Comparison of ENCODE assay signal across 1 cellular context in the genomic region with DNA sequence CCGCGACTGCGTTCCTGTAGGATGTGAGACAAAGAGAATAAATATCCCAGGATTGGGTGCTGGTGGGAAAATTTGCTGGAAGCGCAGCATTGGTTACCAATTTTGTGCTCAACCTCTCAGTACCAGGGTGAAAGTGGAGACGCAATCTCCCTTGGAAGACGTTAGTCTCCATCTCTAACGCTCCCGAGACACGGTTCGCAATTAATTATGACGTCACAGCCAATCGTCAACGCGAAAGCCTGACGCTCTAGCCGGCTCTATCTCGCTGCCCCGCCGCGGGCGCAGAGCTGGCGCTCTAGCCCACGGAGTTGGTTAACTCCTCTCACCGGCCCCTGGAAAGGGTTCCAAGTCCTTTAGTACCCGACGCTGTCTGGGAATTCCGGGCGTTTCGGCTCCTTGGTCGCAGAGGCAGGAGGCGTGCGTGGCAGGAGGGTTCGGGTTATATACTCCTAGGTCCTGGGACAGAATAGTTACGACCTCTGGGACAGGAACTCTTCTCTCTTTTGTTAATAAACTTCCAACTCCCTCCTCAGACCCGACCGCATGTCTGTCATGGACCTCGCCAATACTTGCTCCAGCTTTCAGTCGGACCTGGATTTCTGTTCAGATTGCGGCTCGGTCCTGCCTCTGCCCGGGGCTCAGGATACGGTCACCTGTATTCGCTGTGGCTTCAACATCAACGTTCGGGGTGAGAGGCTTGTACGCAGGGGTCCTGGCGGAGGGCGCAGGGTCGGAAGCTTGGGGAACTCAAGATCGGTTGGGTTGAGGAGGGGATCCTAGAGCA.
TF ChIP-seq lines count a peak whose summit lies in the region.

A gene with protein sequence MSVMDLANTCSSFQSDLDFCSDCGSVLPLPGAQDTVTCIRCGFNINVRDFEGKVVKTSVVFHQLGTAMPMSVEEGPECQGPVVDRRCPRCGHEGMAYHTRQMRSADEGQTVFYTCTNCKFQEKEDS (plus strand): TSS at position 284 of the 784 bp plus-strand sequence. CDS start 260 bp downstream, at position 544.

TF ChIP-seq in K562, 482 proteins besides CTCF, POLR2A, EP300 and RAD21 (continued from another document and continues in another):
- 0 out of 2 replicates have a peak, but pooled peaks have one; percentile 11 for TF ChIP-seq PHB2 (IDR thresholded peaks at IDR 0.05; ENCODE audit: low read depth)
- no peak for TF ChIP-seq ELF4 (CRISPR knock-in tag; IDR thresholded peaks at IDR 0.05)
- TF ChIP-seq, protein P1, sequence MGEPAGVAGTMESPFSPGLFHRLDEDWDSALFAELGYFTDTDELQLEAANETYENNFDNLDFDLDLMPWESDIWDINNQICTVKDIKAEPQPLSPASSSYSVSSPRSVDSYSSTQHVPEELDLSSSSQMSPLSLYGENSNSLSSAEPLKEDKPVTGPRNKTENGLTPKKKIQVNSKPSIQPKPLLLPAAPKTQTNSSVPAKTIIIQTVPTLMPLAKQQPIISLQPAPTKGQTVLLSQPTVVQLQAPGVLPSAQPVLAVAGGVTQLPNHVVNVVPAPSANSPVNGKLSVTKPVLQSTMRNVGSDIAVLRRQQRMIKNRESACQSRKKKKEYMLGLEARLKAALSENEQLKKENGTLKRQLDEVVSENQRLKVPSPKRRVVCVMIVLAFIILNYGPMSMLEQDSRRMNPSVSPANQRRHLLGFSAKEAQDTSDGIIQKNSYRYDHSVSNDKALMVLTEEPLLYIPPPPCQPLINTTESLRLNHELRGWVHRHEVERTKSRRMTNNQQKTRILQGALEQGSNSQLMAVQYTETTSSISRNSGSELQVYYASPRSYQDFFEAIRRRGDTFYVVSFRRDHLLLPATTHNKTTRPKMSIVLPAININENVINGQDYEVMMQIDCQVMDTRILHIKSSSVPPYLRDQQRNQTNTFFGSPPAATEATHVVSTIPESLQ (CRISPR knock-in tag; IDR thresholded peaks at IDR 0.05), result 0 out of 2 replicates have a peak, but pooled peaks have one; percentile 17
- TF ChIP-seq NRF1 (conservative IDR thresholded peaks at IDR 0.05 in 1 of 2, IDR thresholded peaks at IDR 0.05 in 1 of 2), result peak; percentile 61 to 65
- no peak for TF ChIP-seq RBM14 (IDR thresholded peaks at IDR 0.05; ENCODE audit: borderline replicate concordance, insufficient read depth, low read depth, low read length)
- TF ChIP-seq, protein P2, sequence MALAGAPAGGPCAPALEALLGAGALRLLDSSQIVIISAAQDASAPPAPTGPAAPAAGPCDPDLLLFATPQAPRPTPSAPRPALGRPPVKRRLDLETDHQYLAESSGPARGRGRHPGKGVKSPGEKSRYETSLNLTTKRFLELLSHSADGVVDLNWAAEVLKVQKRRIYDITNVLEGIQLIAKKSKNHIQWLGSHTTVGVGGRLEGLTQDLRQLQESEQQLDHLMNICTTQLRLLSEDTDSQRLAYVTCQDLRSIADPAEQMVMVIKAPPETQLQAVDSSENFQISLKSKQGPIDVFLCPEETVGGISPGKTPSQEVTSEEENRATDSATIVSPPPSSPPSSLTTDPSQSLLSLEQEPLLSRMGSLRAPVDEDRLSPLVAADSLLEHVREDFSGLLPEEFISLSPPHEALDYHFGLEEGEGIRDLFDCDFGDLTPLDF (CRISPR knock-in tag; IDR thresholded peaks at IDR 0.05), result no peak; the same call in 1 of the 2 replicates
- no peak for TF ChIP-seq SMARCB1 (IDR thresholded peaks at IDR 0.05; ENCODE audit: insufficient read length, low read depth)
- 0 out of 2 replicates have a peak, but pooled peaks have one; percentile 31 for TF ChIP-seq ZBTB17 (CRISPR knock-in tag; IDR thresholded peaks at IDR 0.05)
- TF ChIP-seq WHSC1 (IDR thresholded peaks at IDR 0.05; ENCODE audit: low read length), result no peak
- no peak for TF ChIP-seq HLTF (IDR thresholded peaks at IDR 0.05)
- no peak; the same call in 1 of the 2 replicates for TF ChIP-seq CHD2 (IDR thresholded peaks at IDR 0.05; ENCODE audit: low read depth, low read length)
- TF ChIP-seq MTA2 (IDR thresholded peaks at IDR 0.05; ENCODE audit: low read depth), result no peak
- TF ChIP-seq ZNF785 (CRISPR knock-in tag; IDR thresholded peaks at IDR 0.05), result no peak
- no peak; the same call in 1 of the 2 replicates for TF ChIP-seq ETV1 (tag; conservative IDR thresholded peaks at IDR 0.05; ENCODE audit: low read depth)
- TF ChIP-seq ZBTB1 (CRISPR knock-in tag; IDR thresholded peaks at IDR 0.05; ENCODE audit: borderline replicate concordance, low read depth), result no peak
- TF ChIP-seq ZFPM2 (CRISPR knock-in tag; IDR thresholded peaks at IDR 0.05), result no peak
- no peak for TF ChIP-seq GATA2 (CRISPR knock-in tag; IDR thresholded peaks at IDR 0.05)
- TF ChIP-seq, protein P3, sequence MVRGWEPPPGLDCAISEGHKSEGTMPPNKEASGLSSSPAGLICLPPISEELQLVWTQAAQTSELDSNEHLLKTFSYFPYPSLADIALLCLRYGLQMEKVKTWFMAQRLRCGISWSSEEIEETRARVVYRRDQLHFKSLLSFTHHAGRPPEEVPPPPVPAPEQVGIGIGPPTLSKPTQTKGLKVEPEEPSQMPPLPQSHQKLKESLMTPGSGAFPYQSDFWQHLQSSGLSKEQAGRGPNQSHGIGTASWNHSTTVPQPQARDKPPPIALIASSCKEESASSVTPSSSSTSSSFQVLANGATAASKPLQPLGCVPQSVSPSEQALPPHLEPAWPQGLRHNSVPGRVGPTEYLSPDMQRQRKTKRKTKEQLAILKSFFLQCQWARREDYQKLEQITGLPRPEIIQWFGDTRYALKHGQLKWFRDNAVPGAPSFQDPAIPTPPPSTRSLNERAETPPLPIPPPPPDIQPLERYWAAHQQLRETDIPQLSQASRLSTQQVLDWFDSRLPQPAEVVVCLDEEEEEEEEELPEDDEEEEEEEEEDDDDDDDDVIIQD (CRISPR knock-in tag; IDR thresholded peaks at IDR 0.05), result no peak
- TF ChIP-seq, protein P4, sequence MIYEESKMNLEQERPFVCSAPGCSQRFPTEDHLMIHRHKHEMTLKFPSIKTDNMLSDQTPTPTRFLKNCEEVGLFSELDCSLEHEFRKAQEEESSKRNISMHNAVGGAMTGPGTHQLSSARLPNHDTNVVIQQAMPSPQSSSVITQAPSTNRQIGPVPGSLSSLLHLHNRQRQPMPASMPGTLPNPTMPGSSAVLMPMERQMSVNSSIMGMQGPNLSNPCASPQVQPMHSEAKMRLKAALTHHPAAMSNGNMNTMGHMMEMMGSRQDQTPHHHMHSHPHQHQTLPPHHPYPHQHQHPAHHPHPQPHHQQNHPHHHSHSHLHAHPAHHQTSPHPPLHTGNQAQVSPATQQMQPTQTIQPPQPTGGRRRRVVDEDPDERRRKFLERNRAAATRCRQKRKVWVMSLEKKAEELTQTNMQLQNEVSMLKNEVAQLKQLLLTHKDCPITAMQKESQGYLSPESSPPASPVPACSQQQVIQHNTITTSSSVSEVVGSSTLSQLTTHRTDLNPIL (CRISPR knock-in tag; IDR thresholded peaks at IDR 0.05), result 0 out of 2 replicates have a peak, but pooled peaks have one; percentile 42
- TF ChIP-seq HDAC3 (IDR thresholded peaks at IDR 0.05; ENCODE audit: borderline replicate concordance, partially characterized antibody), result no peak
- TF ChIP-seq TRIM28 (IDR thresholded peaks at IDR 0.05), result no peak; the same call in 1 of the 2 replicates
- no peak for TF ChIP-seq TCF3 (CRISPR knock-in tag; IDR thresholded peaks at IDR 0.05)
- peak; percentile 69 for TF ChIP-seq NEUROD1 (IDR thresholded peaks at IDR 0.05; ENCODE audit: borderline replicate concordance, low read depth, low read length, partially characterized antibody)
- no peak for TF ChIP-seq MCM3 (IDR thresholded peaks at IDR 0.05)
- TF ChIP-seq, protein P5, sequence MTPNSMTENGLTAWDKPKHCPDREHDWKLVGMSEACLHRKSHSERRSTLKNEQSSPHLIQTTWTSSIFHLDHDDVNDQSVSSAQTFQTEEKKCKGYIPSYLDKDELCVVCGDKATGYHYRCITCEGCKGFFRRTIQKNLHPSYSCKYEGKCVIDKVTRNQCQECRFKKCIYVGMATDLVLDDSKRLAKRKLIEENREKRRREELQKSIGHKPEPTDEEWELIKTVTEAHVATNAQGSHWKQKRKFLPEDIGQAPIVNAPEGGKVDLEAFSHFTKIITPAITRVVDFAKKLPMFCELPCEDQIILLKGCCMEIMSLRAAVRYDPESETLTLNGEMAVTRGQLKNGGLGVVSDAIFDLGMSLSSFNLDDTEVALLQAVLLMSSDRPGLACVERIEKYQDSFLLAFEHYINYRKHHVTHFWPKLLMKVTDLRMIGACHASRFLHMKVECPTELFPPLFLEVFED (CRISPR knock-in tag; conservative IDR thresholded peaks at IDR 0.05), result no peak
- TF ChIP-seq SMAD3 (CRISPR knock-in tag; conservative IDR thresholded peaks at IDR 0.05), result 0 out of 2 replicates have a peak, but pooled peaks have one; percentile 17
- TF ChIP-seq ZBTB8A (IDR thresholded peaks at IDR 0.05; ENCODE audit: partially characterized antibody), result no peak
- TF ChIP-seq, protein P6, sequence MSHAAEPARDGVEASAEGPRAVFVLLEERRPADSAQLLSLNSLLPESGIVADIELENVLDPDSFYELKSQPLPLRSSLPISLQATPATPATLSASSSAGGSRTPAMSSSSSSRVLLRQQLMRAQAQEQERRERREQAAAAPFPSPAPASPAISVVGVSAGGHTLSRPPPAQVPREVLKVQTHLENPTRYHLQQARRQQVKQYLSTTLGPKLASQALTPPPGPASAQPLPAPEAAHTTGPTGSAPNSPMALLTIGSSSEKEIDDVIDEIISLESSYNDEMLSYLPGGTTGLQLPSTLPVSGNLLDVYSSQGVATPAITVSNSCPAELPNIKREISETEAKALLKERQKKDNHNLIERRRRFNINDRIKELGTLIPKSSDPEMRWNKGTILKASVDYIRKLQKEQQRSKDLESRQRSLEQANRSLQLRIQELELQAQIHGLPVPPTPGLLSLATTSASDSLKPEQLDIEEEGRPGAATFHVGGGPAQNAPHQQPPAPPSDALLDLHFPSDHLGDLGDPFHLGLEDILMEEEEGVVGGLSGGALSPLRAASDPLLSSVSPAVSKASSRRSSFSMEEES (CRISPR knock-in tag; IDR thresholded peaks at IDR 0.05), result no peak
- TF ChIP-seq NFIX (CRISPR knock-in tag; IDR thresholded peaks at IDR 0.05; ENCODE audit: low read depth), result peak; percentile 40; the same call in 1 of the 2 replicates
- TF ChIP-seq CBX8 (IDR thresholded peaks at IDR 0.05; ENCODE audit: borderline replicate concordance, extremely low read depth, low read depth, low read length, poor library complexity, severe bottlenecking), result no peak
- no peak for TF ChIP-seq ZNF780A (CRISPR knock-in tag; IDR thresholded peaks at IDR 0.05)
- no peak for TF ChIP-seq ZNF668 (CRISPR knock-in tag; IDR thresholded peaks at IDR 0.05)
- TF ChIP-seq CEBPB (tag; IDR thresholded peaks at IDR 0.05), result peak; percentile 68; the same call in 1 of the 2 replicates
- TF ChIP-seq CREB1 (IDR thresholded peaks at IDR 0.05), result peak; percentile 97
- TF ChIP-seq CREB1 (CRISPR knock-in tag; IDR thresholded peaks at IDR 0.05), result peak; percentile 96
- TF ChIP-seq, protein P7, sequence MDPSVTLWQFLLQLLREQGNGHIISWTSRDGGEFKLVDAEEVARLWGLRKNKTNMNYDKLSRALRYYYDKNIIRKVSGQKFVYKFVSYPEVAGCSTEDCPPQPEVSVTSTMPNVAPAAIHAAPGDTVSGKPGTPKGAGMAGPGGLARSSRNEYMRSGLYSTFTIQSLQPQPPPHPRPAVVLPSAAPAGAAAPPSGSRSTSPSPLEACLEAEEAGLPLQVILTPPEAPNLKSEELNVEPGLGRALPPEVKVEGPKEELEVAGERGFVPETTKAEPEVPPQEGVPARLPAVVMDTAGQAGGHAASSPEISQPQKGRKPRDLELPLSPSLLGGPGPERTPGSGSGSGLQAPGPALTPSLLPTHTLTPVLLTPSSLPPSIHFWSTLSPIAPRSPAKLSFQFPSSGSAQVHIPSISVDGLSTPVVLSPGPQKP (CRISPR knock-in tag; IDR thresholded peaks at IDR 0.05), result no peak
- no peak for TF ChIP-seq HSF4 (CRISPR knock-in tag; IDR thresholded peaks at IDR 0.05; ENCODE audit: borderline replicate concordance)
- TF ChIP-seq, protein P8, sequence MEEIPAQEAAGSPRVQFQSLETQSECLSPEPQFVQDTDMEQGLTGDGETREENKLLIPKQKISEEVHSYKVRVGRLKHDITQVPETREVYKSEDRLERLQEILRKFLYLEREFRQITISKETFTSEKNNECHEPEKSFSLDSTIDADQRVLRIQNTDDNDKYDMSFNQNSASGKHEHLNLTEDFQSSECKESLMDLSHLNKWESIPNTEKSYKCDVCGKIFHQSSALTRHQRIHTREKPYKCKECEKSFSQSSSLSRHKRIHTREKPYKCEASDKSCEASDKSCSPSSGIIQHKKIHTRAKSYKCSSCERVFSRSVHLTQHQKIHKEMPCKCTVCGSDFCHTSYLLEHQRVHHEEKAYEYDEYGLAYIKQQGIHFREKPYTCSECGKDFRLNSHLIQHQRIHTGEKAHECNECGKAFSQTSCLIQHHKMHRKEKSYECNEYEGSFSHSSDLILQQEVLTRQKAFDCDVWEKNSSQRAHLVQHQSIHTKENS (CRISPR knock-in tag; IDR thresholded peaks at IDR 0.05), result no peak
- no peak for TF ChIP-seq ARID2 (IDR thresholded peaks at IDR 0.05)
- TF ChIP-seq HOXB6 (CRISPR knock-in tag; IDR thresholded peaks at IDR 0.05; ENCODE audit: borderline replicate concordance), result no peak
- TF ChIP-seq C11orf30 (IDR thresholded peaks at IDR 0.05; ENCODE audit: low read depth), result peak; percentile 99
- 0 out of 4 replicates have a peak, but pooled peaks of 1 of the 2 experiments have one; percentile 45 for TF ChIP-seq KDM4B (IDR thresholded peaks at IDR 0.05; ENCODE audit: borderline replicate concordance in 2 of 2, low read depth in 1 of 2)
- no peak for TF ChIP-seq NCOA2 (IDR thresholded peaks at IDR 0.05; ENCODE audit: partially characterized antibody in 2 of 2)
- no peak for TF ChIP-seq TCF7L2 (IDR thresholded peaks at IDR 0.05; ENCODE audit: low read depth, low read length)
- TF ChIP-seq, protein P9, sequence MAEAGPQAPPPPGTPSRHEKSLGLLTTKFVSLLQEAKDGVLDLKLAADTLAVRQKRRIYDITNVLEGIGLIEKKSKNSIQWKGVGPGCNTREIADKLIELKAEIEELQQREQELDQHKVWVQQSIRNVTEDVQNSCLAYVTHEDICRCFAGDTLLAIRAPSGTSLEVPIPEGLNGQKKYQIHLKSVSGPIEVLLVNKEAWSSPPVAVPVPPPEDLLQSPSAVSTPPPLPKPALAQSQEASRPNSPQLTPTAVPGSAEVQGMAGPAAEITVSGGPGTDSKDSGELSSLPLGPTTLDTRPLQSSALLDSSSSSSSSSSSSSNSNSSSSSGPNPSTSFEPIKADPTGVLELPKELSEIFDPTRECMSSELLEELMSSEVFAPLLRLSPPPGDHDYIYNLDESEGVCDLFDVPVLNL (CRISPR knock-in tag; IDR thresholded peaks at IDR 0.05; ENCODE audit: low read depth), result no peak
- no peak for TF ChIP-seq KDM1A (IDR thresholded peaks at IDR 0.05)
